Comparison of ENCODE assay signal across 8 cellular contexts in genomic region chr18:23237524-23238151, GRCh38.
DNase-seq lines count a peak whose midpoint lies in the region; ATAC-seq, FAIRE-seq and TF ChIP-seq lines count a peak whose summit lies in the region.

No MANE protein-coding gene starts in this region.

- in situ Hi-C loops in astrocyte of the spinal cord (cut with HindIII; ENCODE audit: low sequenced_read_pairs), result no loop called here

- H3K9me3 Mint-ChIP-seq in GM23338, result no peaks in the 10 kb centered on the region

- H4K20me1 ChIP-seq in GM23338 (replicated peaks; ENCODE audit: insufficient read depth), result no peaks in the 10 kb centered on the region
- H4K20me1 ChIP-seq in keratinocyte (ENCODE audit: control insufficient read depth, extremely low read depth, insufficient read depth, low read length), result no peaks in the 10 kb centered on the region

- peaks cover 60% of the 10 kb centered on the region for H3K36me3 Mint-ChIP-seq in GM23338 (ENCODE audit: low read depth)

- dilution Hi-C loops in keratinocyte (cut with MboI; ENCODE audit: extremely low pct_ligation_motif_present, low sequenced_read_pairs), result no loop called here

- no peaks in the 10 kb centered on the region for H3K9me2 ChIP-seq in GM23338 (ENCODE audit: insufficient read depth)

- H3K27me3 Mint-ChIP-seq in GM23338 (ENCODE audit: insufficient read depth, low read depth, poor library complexity), result peaks cover 5% of the 10 kb centered on the region

- no peak overlapping the region for H3K4me3 ChIP-seq in GM23338
- H3K4me3 ChIP-seq in astrocyte of the spinal cord (ENCODE audit: low read depth, low read length), result no peak overlapping the region
- H3K4me3 ChIP-seq in keratinocyte (ENCODE audit: control insufficient read depth in 2 of 3, extremely low read depth in 1 of 3, insufficient read depth in 2 of 3, low read depth in 1 of 3, low read length in 3 of 3), result peak overlapping the region in 2 of 3 experiments; percentile 45 to 68

- peaks cover 50% of the 10 kb centered on the region for H3K4me1 Mint-ChIP-seq in GM23338

- H3F3A ChIP-seq in GM23338 (replicated peaks; ENCODE audit: low read depth), result peaks cover 4% of the 10 kb centered on the region; the same call in 1 of the 2 replicates

- H3K4me1 ChIP-seq in GM23338 (ENCODE audit: insufficient read depth) (peaks cover 36% of the 10 kb centered on the region), keratinocyte (ENCODE audit: control insufficient read depth, extremely low read depth, insufficient read depth, low read length) (peaks cover 18% of the 10 kb centered on the region)

- DNase-seq in GM23338 (ENCODE audit: low spot score) (peak; percentile 45), NOMO-1 treated with DMSO at 0.1 percent for 48 hours (lab: John Stamatoyannopoulos, UW; ENCODE audit: unreplicated experiment) (peak; percentile 55), astrocyte of the spinal cord (ENCODE audit: low read depth, low spot score) (peak; percentile 73), keratinocyte (ENCODE audit: low read depth, low spot score) (no peak), GF-D8 (lab: John Stamatoyannopoulos, UW) (no peak), NCI-H2227 treated with DMSO at 0.1 percent for 48 hours (lab: John Stamatoyannopoulos, UW) (no peak)
- DNase-seq in stimulated activated CD4-positive, alpha-beta T cell treated with anti-CD3 and anti-CD28 coated beads, Interleukin-1b, Interleukin-23, amount 100 ng/mL, for 48 hours, result peak; percentile 65

- H3K36me3 ChIP-seq in GM23338 (ENCODE audit: insufficient read depth), result no peaks in the 10 kb centered on the region
- H3K36me3 ChIP-seq in keratinocyte (ENCODE audit: control insufficient read depth in 2 of 2, extremely low read depth in 1 of 2, insufficient read depth in 2 of 2, low read length in 2 of 2), result no peaks in the 10 kb centered on the region

- no peaks in the 10 kb centered on the region for H3K9me1 ChIP-seq in keratinocyte (ENCODE audit: control insufficient read depth, extremely low read depth, insufficient read depth, low read length)

- H3K79me2 ChIP-seq in GM23338 (replicated peaks; ENCODE audit: insufficient read depth) (no peaks in the 10 kb centered on the region), keratinocyte (ENCODE audit: control insufficient read depth, insufficient read depth, low read length) (no peaks in the 10 kb centered on the region)

- H3K27ac ChIP-seq in GM23338 (ENCODE audit: low read depth) (peak overlapping the region; percentile 69), keratinocyte (ENCODE audit: control insufficient read depth, insufficient read depth, low read length) (peak overlapping the region; percentile 39)

- peak; percentile 9 for FAIRE-seq in keratinocyte (lab: Jason Lieb, UNC)

- H2AFZ ChIP-seq in GM23338 (no peak overlapping the region), keratinocyte (ENCODE audit: control insufficient read depth, low read length) (peak overlapping the region; percentile 80)

- H3K27ac Mint-ChIP-seq in GM23338, result peak overlapping the region; percentile 74

- no peak overlapping the region for H3K4me3 Mint-ChIP-seq in GM23338

- ATAC-seq in GM23338, result peak; percentile 63

- peak overlapping the region; percentile 63 for H3K9ac ChIP-seq in keratinocyte (ENCODE audit: control insufficient read depth, extremely low read depth, insufficient read depth, low read length)

- H3K4me2 ChIP-seq in GM23338 (no peak overlapping the region), keratinocyte (ENCODE audit: control insufficient read depth, extremely low read depth, insufficient read depth, low read depth, low read length) (peak overlapping the region; percentile 91)

- H3K9me3 ChIP-seq in keratinocyte (ENCODE audit: control insufficient read depth, low read depth, low read length), result no peaks in the 10 kb centered on the region

- H3K27me3 ChIP-seq in GM23338 (ENCODE audit: insufficient read depth), result no peaks in the 10 kb centered on the region
- H3K27me3 ChIP-seq in keratinocyte (ENCODE audit: control insufficient read depth, extremely low read depth, insufficient read depth, low read length), result no peaks in the 10 kb centered on the region

- TF ChIP-seq CTCF in GM12873 (IDR thresholded peaks at IDR 0.05; ENCODE audit: insufficient read depth, low read depth, low read length, missing control alignments) (peak; percentile 49), GM23338 (conservative IDR thresholded peaks at IDR 0.05; ENCODE audit: low read depth in 2 of 2) (peak; percentile 6 to 23; a peak in 2 of 4 replicates), astrocyte of the spinal cord (IDR thresholded peaks at IDR 0.05; ENCODE audit: low read depth, low read length) (peak; percentile 48), keratinocyte (optimal IDR thresholded peaks at IDR 0.05 in 1 of 3, IDR thresholded peaks at IDR 0.05 in 1 of 3, conservative IDR thresholded peaks at IDR 0.05 in 1 of 3; ENCODE audit: extremely low read depth in 1 of 3, insufficient read depth in 2 of 3, low read length in 3 of 3) (peak in 2 of 3 experiments; percentile 6 to 36)

TF ChIP-seq in GM23338, 12 proteins besides CTCF, POLR2A, EP300 and RAD21 (continues in another document):
- TF ChIP-seq ZNF331 (CRISPR knock-in tag; IDR thresholded peaks at IDR 0.05; ENCODE audit: low read depth) (no peak), EZH2phosphoT487 (IDR thresholded peaks at IDR 0.05; ENCODE audit: unreplicated experiment) (no peak), STAT1 (IDR thresholded peaks at IDR 0.05; ENCODE audit: unreplicated experiment) (no peak), ZNF462 (CRISPR knock-in tag; IDR thresholded peaks at IDR 0.05) (no peak), CREB1 (CRISPR knock-in tag; IDR thresholded peaks at IDR 0.05; ENCODE audit: low read depth) (no peak), JUNB (IDR thresholded peaks at IDR 0.05; ENCODE audit: unreplicated experiment) (no peak), EZH2 (IDR thresholded peaks at IDR 0.05; ENCODE audit: low read depth, unreplicated experiment) (no peak), POLR2AphosphoS5 (IDR thresholded peaks at IDR 0.05; ENCODE audit: low read depth) (no peak)

Comparison
In these comparisons a context has a peak if more than half of its experiments do, and no peak if none do; other contexts are left out.
1. DNase-seq: peak in GM23338 (single experiment), NOMO-1 treated with DMSO at 0.1 percent for 48 hours (single experiment), astrocyte of the spinal cord (single experiment) and stimulated activated CD4-positive, alpha-beta T cell treated with anti-CD3 and anti-CD28 coated beads, Interleukin-1b, Interleukin-23, amount 100 ng/mL, for 48 hours (single experiment); none in keratinocyte (single experiment), GF-D8 (single experiment) and NCI-H2227 treated with DMSO at 0.1 percent for 48 hours (single experiment).
2. H3K4me3 ChIP-seq: peak in keratinocyte (2 of 3); none in GM23338 (single experiment) and astrocyte of the spinal cord (single experiment).
3. Peak in every context shown above with its lines, with median percentiles within 50 percentile points of each other: CTCF ChIP-seq.